Comparison of ENCODE assay signal across 13 cellular contexts in the genomic region with DNA sequence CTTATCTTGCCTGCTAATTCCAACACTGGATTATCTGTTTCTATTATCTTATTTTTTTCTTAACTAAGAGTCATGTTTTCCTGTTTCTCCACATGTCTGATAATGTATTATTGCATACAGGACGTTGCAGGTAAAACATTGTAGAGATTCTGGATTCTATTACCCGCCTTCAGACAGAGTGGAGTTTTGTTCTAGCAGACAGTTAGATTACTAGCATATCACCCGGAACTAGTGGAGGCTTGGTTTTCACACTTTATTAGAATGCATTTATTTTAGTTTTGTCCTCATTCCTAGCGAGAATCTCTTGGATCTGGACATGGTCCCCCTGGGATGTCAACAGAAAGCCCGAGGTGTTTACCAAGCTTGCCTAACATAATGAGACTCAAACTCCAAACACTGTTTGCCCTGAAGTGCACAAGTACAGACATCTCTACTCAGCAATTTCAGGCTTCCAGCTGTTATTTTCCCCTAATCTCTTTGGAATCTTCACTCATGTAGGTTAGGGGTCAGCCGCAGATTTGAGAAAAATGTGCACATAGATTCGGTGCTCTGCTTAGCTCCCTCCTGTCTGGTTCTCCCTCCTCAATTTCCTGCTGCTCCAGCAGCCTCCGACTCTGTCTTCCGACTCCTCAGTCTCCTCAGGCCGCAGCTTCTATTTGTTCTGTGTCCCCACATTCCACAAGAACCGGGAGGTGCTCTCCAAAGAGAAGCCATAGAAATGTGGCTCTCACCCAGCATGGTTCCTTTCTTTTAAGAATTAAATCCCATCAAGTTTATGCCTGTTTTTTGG. TPM values are rescaled to one million over a fixed set of nuclear protein-coding genes. Genes with fewer than 3 reads are reported as not detected.
DNase-seq lines count a peak whose midpoint lies in the region; ATAC-seq and TF ChIP-seq lines count a peak whose summit lies in the region.
"Had no signal": no experiment of that assay in that cellular context is flagged by ENCODE, and none has a peak within 500 bp of the region (broad histone marks: within the 10 kb centered on the region; RNA-seq: fewer than 3 reads in every experiment).

No MANE protein-coding gene starts in this region.

- intact Hi-C loops in CD8-positive, alpha-beta T cell (cut with DNase I, micrococcal nuclease): no loop called here

- no peaks in the 10 kb centered on the region for H3K79me2 ChIP-seq in fibroblast of lung (ENCODE audit: control insufficient read depth, insufficient read depth, low read length)

- H2AFZ ChIP-seq in fibroblast of lung (ENCODE audit: low read length): peak overlapping the region; percentile 51

- CTCF ChIA-PET in CD8-positive, alpha-beta T cell (lab: Charles Lee): no interaction called here

- H3K4me1 ChIP-seq in fibroblast of lung (ENCODE audit: control insufficient read depth, extremely low read depth, insufficient read depth, low read length): peaks cover 2% of the 10 kb centered on the region
- no peaks in the 10 kb centered on the region for H3K4me1 ChIP-seq in CD8-positive, alpha-beta T cell (ENCODE audit: insufficient read depth, low read length)
- H3K4me1 ChIP-seq: pancreas had no signal

- H3K4me3 ChIP-seq in fibroblast of lung (replicated peaks in 1 of 4; ENCODE audit: control extremely low read depth in 1 of 4, insufficient read depth in 1 of 4, low read depth in 3 of 4, low read length in 4 of 4): no peak overlapping the region
- H3K4me3 ChIP-seq in CD8-positive, alpha-beta T cell (ENCODE audit: low read depth, low read length): no peak overlapping the region
- H3K4me3 ChIP-seq: pancreas had no signal

- H3K4me2 ChIP-seq in fibroblast of lung (ENCODE audit: extremely low read depth, insufficient read depth, low read length): peak overlapping the region; percentile 33

- H4K20me1 ChIP-seq in fibroblast of lung (ENCODE audit: control insufficient read depth, extremely low read depth, insufficient read depth, low read length): no peaks in the 10 kb centered on the region

- no peak for TF ChIP-seq CTCF in fibroblast of lung (conservative IDR thresholded peaks at IDR 0.05 in 1 of 2, IDR thresholded peaks at IDR 0.05 in 1 of 2; ENCODE audit: low read depth in 1 of 2, low read length in 2 of 2)
- TF ChIP-seq CTCF in mesothelial cell of epicardium (IDR thresholded peaks at IDR 0.05; ENCODE audit: unreplicated experiment): no peak
- no peak for TF ChIP-seq CTCF in CD8-positive, alpha-beta T cell (IDR thresholded peaks at IDR 0.05)

- peak; percentile 60 for DNase-seq in DMS 273 (lab: John Stamatoyannopoulos, UW; ENCODE audit: unreplicated experiment)
- DNase-seq in NCI-H69 (lab: John Stamatoyannopoulos, UW): peak; percentile 42
- peak in 1 of 2 donors; percentile 51 for DNase-seq in fibroblast of lung (ENCODE audit: low read depth in 2 of 2)
- DNase-seq in mesothelial cell of epicardium (ENCODE audit: low spot score in 2 of 2, unreplicated experiment in 2 of 2): no peak
- no peak for DNase-seq in CD8-positive, alpha-beta T cell
- DNase-seq in NCI-H748 treated with DMSO at 0.1 percent for 48 hours (lab: John Stamatoyannopoulos, UW): no peak
- no peak for DNase-seq in NCI-H128 (lab: John Stamatoyannopoulos, UW; ENCODE audit: unreplicated experiment)
- DNase-seq in NCI-H1105 (lab: John Stamatoyannopoulos, UW): no peak
- DNase-seq: activated CD4-positive, alpha-beta T cell treated with anti-CD3 and anti-CD28 coated beads for 48 hours; DND-41; NCI-H2081; pancreas; stimulated activated CD4-positive, alpha-beta T cell treated with anti-CD3 and anti-CD28 coated beads, Interleukin-2, amount 100 ng/mL, for 24 hours had no signal

- H3K27me3 Mint-ChIP-seq in mesothelial cell of epicardium (ENCODE audit: low read depth): no peaks in the 10 kb centered on the region
- peaks cover 6% of the 10 kb centered on the region for H3K27me3 Mint-ChIP-seq in CD8-positive, alpha-beta T cell (ENCODE audit: low read depth)

- H3K9ac ChIP-seq in fibroblast of lung (ENCODE audit: insufficient read depth, low read length): no peak overlapping the region

- peak overlapping the region; percentile 55 for H3K27ac Mint-ChIP-seq in mesothelial cell of epicardium
- no peak overlapping the region for H3K27ac Mint-ChIP-seq in CD8-positive, alpha-beta T cell

- H3K27me3 ChIP-seq in fibroblast of lung (ENCODE audit: control insufficient read depth, insufficient read depth, low read length): no peaks in the 10 kb centered on the region
- H3K27me3 ChIP-seq in CD8-positive, alpha-beta T cell (ENCODE audit: insufficient read depth, low read length): no peaks in the 10 kb centered on the region
- H3K27me3 ChIP-seq: pancreas had no signal

- no peak overlapping the region for H3K4me3 Mint-ChIP-seq in mesothelial cell of epicardium
- no peak overlapping the region for H3K4me3 Mint-ChIP-seq in CD8-positive, alpha-beta T cell

- ATAC-seq in CD8-positive, alpha-beta T cell: no peak
- ATAC-seq: pancreas had no signal

- no peaks in the 10 kb centered on the region for H3K36me3 ChIP-seq in fibroblast of lung (ENCODE audit: control insufficient read depth, insufficient read depth, low read length)
- H3K36me3 ChIP-seq in CD8-positive, alpha-beta T cell (ENCODE audit: insufficient read depth, low read length): no peaks in the 10 kb centered on the region
- H3K36me3 ChIP-seq: pancreas had no signal

- H3K36me3 Mint-ChIP-seq in mesothelial cell of epicardium: no peaks in the 10 kb centered on the region
- H3K36me3 Mint-ChIP-seq in CD8-positive, alpha-beta T cell: no peaks in the 10 kb centered on the region

- H3K9me3 Mint-ChIP-seq in mesothelial cell of epicardium: peaks cover 23% of the 10 kb centered on the region
- peaks cover 20% of the 10 kb centered on the region for H3K9me3 Mint-ChIP-seq in CD8-positive, alpha-beta T cell

- no peak overlapping the region for H3K27ac ChIP-seq in fibroblast of lung (ENCODE audit: insufficient read depth, low read length)
- no peak overlapping the region for H3K27ac ChIP-seq in CD8-positive, alpha-beta T cell (ENCODE audit: low read depth, low read length)
- H3K27ac ChIP-seq: pancreas had no signal

- no peaks in the 10 kb centered on the region for H3K9me3 ChIP-seq in fibroblast of lung (ENCODE audit: control insufficient read depth, insufficient read depth, low read depth, low read length)
- no peaks in the 10 kb centered on the region for H3K9me3 ChIP-seq in CD8-positive, alpha-beta T cell (ENCODE audit: low read length)
- H3K9me3 ChIP-seq: pancreas had no signal

- POLR2A ChIA-PET in CD8-positive, alpha-beta T cell (lab: Charles Lee): interaction anchor here (0.8 kb wide), 1 partner anchor 11 kb away, joined by 3 read pairs; no protein-coding TSS in a partner anchor

- peaks cover 10% of the 10 kb centered on the region for H3K4me1 Mint-ChIP-seq in mesothelial cell of epicardium
- no peaks in the 10 kb centered on the region for H3K4me1 Mint-ChIP-seq in CD8-positive, alpha-beta T cell (ENCODE audit: low read depth)

RNA-seq across cellular contexts. Expression of gene PTPRF, which starts 36.8 kb away (rescaled TPM):
- total RNA-seq in fibroblast of lung (23.9 and 45.2 TPM in 2 replicates), mesothelial cell of epicardium (464 to 475 TPM (median 471 TPM) in 3 replicates)
- 39.5 and 52.0 TPM in 2 replicates for polyA plus RNA-seq in fibroblast of lung
- 48.9 and 75.8 TPM in 2 replicates for polyA plus RNA-seq in fibroblast of lung (2012)
- polyA minus RNA-seq in fibroblast of lung (ENCODE audit: low replicate concordance): 242 and 244 TPM in 2 replicates
- total RNA-seq in CD8-positive, alpha-beta T cell: under 1 TPM in 1 of 2 experiments, not detected in 1; 0.11 TPM

RNA-seq across cellular contexts. Expression of gene HYI, which starts 40.1 kb away (rescaled TPM):
- total RNA-seq in fibroblast of lung (30.8 and 36.5 TPM in 2 replicates), mesothelial cell of epicardium (35.7 to 41.2 TPM (median 37.5 TPM) in 3 replicates)
- 24.6 and 26.3 TPM in 2 replicates for polyA plus RNA-seq in fibroblast of lung
- polyA plus RNA-seq in fibroblast of lung (2012): 46.5 and 49.4 TPM in 2 replicates
- 29.5 and 33.4 TPM in 2 replicates for polyA minus RNA-seq in fibroblast of lung (ENCODE audit: low replicate concordance)
- 10 to 100 TPM in 1 of 2 experiments, 1 to 10 TPM in 1; 9.4 to 10.3 TPM for total RNA-seq in CD8-positive, alpha-beta T cell

Comparison
In these comparisons a context has a peak if more than half of its experiments do, and no peak if none do; other contexts are left out.
1. DNase-seq: peak in DMS 273 (single experiment) and NCI-H69 (single experiment); none in mesothelial cell of epicardium (0 of 2), CD8-positive, alpha-beta T cell (0 of 7), NCI-H748 treated with DMSO at 0.1 percent for 48 hours (single experiment), NCI-H128 (single experiment) and NCI-H1105 (single experiment).
2. RNA of gene PTPRF, which starts 36.8 kb away (total RNA-seq): 464 to 475 TPM in mesothelial cell of epicardium and 23.9 to 45.2 TPM in fibroblast of lung; 0.11 TPM in CD8-positive, alpha-beta T cell; every median in the first group is over 10 times any median in the second.